15 cellular contexts compared by ENCODE assay signal in the genomic region with DNA sequence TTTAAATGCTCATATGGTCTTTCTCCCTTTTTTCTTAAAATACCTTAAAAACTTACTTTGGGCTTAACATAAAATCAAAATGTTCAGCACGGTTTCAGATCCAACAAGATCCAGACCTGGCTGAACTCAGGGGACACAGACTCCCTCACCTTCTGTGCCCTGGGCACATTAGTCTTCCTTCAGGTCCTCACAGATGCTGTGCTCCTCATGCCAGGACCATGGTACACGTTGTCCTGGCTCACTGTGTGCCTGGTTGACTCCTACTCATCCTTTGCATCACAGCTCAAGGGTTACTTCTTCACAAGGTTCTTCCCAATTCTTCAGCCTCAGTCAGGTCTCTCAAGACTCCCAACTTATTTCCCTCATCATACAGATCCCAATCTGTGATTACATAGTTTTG.
"Had no signal": no experiment of that assay in that cellular context is flagged by ENCODE, and none has a peak within 500 bp of the region (broad histone marks: within the 10 kb centered on the region; RNA-seq: fewer than 3 reads in every experiment).

No MANE protein-coding gene starts in this region.

- H3K4me1 ChIP-seq: lower lobe of right lung, stomach had no signal

- H3K27ac Mint-ChIP-seq: activated B cell treated with CpG ODN at 0.5 μM for 24 hours; activated CD4-positive, alpha-beta T cell treated with anti-CD3 and anti-CD28 coated beads, Interleukin-2, amount 10 ng/mL, durations not matched to agents 24 days and 14 days; activated naive CD4-positive, alpha-beta T cell treated with anti-CD3 and anti-CD28 coated beads for 36 hours; activated T-helper 17 cell treated with anti-CD3 and anti-CD28 coated beads, Interleukin-2, amount 50 U/mL, for 72 hours; natural killer cell; T-helper 17 cell had no signal

- H3K4me3 Mint-ChIP-seq: activated B cell treated with CpG ODN at 0.5 μM for 24 hours; activated CD4-positive, alpha-beta T cell treated with anti-CD3 and anti-CD28 coated beads, Interleukin-2, amount 10 ng/mL, durations not matched to agents 24 days and 14 days; activated naive CD4-positive, alpha-beta T cell treated with anti-CD3 and anti-CD28 coated beads for 36 hours; activated T-helper 17 cell treated with anti-CD3 and anti-CD28 coated beads, Interleukin-2, amount 50 U/mL, for 72 hours; natural killer cell; T-helper 17 cell had no signal

- H3K36me3 ChIP-seq: lower lobe of right lung, stomach had no signal

- H3K9me3 Mint-ChIP-seq: activated B cell treated with CpG ODN at 0.5 μM for 24 hours; activated CD4-positive, alpha-beta T cell treated with anti-CD3 and anti-CD28 coated beads, Interleukin-2, amount 10 ng/mL, durations not matched to agents 24 days and 14 days; activated T-helper 17 cell treated with anti-CD3 and anti-CD28 coated beads, Interleukin-2, amount 50 U/mL, for 72 hours; natural killer cell had no signal

- H3K27ac ChIP-seq: lower lobe of right lung, skin epidermis had no signal

- H3K9me3 ChIP-seq: lower lobe of right lung, mucosa of descending colon, stomach had no signal

- H3K27me3 ChIP-seq: stomach had no signal

- H3K4me3 ChIP-seq: lower lobe of right lung, mucosa of descending colon, skin epidermis, stomach had no signal

- ATAC-seq: mucosa of descending colon, natural killer cell, T-helper 17 cell had no signal

- H3K36me3 Mint-ChIP-seq: natural killer cell had no signal

- H3K4me1 Mint-ChIP-seq: activated B cell treated with CpG ODN at 0.5 μM for 24 hours; activated CD4-positive, alpha-beta T cell treated with anti-CD3 and anti-CD28 coated beads, Interleukin-2, amount 10 ng/mL, durations not matched to agents 24 days and 14 days; activated T-helper 17 cell treated with anti-CD3 and anti-CD28 coated beads, Interleukin-2, amount 50 U/mL, for 72 hours; natural killer cell; T-helper 17 cell had no signal

- DNase-seq: activated B cell treated with CpG ODN at 0.5 μM for 24 hours; activated CD4-positive, alpha-beta T cell treated with anti-CD3 and anti-CD28 coated beads, Interleukin-2, amount 10 ng/mL, durations not matched to agents 24 days and 14 days; activated T-cell treated with anti-CD3 and anti-CD28 coated beads for 4 hours; central memory CD4-positive, alpha-beta T cell; cortex of kidney; effector CD8-positive, alpha-beta T cell; hypothalamus; lower lobe of right lung; mucosa of descending colon; natural killer cell; stomach; T-helper 17 cell had no signal
